29 cellular contexts compared by ENCODE assay signal in the genomic region with DNA sequence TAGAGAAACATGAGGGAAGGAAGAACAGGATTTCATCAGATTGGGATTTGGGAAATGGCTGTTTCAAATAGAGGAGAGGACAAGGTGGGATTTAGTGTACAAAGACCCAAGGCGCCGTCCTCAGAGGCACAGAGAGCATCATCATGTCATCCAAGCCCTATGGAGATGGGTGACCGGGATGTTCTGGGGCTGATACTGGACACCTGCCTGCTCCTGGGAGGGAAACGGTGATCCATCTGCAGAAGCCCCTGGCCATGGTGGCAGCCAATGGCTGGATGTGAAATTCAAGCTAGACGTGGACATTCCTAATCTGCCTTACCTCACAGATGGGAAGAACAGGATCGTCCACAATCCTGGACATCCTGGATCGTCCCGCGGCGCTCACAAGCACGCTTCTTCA. TPM values are rescaled to one million over a fixed set of nuclear protein-coding genes. Genes with fewer than 3 reads are reported as not detected.
"Had no signal": no experiment of that assay in that cellular context is flagged by ENCODE, and none has a peak within 500 bp of the region (broad histone marks: within the 10 kb centered on the region; RNA-seq: fewer than 3 reads in every experiment).

No MANE protein-coding gene starts in this region.

- ATAC-seq: effector memory CD8-positive, alpha-beta T cell; esophagus mucosa; gastrocnemius medialis; heart left ventricle; left cardiac atrium; left lung; left ventricle myocardium superior; lower lobe of right lung; mucosa of descending colon had no signal

- H3K36me3 ChIP-seq: esophagus squamous epithelium, gastrocnemius medialis, heart left ventricle, left lung, lower lobe of right lung had no signal

- H3K36me3 Mint-ChIP-seq: mesothelial cell of epicardium, naive B cell had no signal

- H3K9me3 Mint-ChIP-seq: dendritic cell treated with granulocyte-macrophage colony-stimulating factor and Interleukin-4, amounts not matched to agents 40 ng/mL and 50 ng/mL, for 4 days; effector memory CD8-positive, alpha-beta T cell; endodermal cell; mesothelial cell of epicardium had no signal

- H3K27ac Mint-ChIP-seq: dendritic cell treated with granulocyte-macrophage colony-stimulating factor and Interleukin-4, amounts not matched to agents 40 ng/mL and 50 ng/mL, for 4 days; effector memory CD8-positive, alpha-beta T cell; endodermal cell; mesothelial cell of epicardium; naive B cell had no signal

- H3K4me3 ChIP-seq: esophagus squamous epithelium, gastrocnemius medialis, heart left ventricle, left lung, lower lobe of right lung, mucosa of descending colon had no signal

- H3K4me3 Mint-ChIP-seq: dendritic cell treated with granulocyte-macrophage colony-stimulating factor and Interleukin-4, amounts not matched to agents 40 ng/mL and 50 ng/mL, for 4 days; effector memory CD8-positive, alpha-beta T cell; endodermal cell; mesothelial cell of epicardium; naive B cell had no signal

- DNase-seq: cortex of kidney; effector CD8-positive, alpha-beta T cell; effector memory CD8-positive, alpha-beta T cell; endodermal cell; erythroblast; esophagus squamous epithelium; foreskin fibroblast; foreskin melanocyte; gastrocnemius medialis; heart left ventricle; hippocampal formation; left cardiac atrium; left ventricle myocardium superior; lower lobe of right lung; mesenchymal stem cell; mucosa of descending colon; naive B cell had no signal

- H3K27ac ChIP-seq: epithelial cell of prostate, esophagus squamous epithelium, gastrocnemius medialis, heart left ventricle, left lung, lower lobe of right lung had no signal

- H3K9me3 ChIP-seq: esophagus squamous epithelium, gastrocnemius medialis, heart left ventricle, left lung, lower lobe of right lung, mucosa of descending colon had no signal

RNA-seq across cellular contexts. Expression of a gene that starts 12.7 kb away (rescaled TPM):
- total RNA-seq: dermis microvascular lymphatic vessel endothelial cell, esophagus mucosa, esophagus squamous epithelium, gastrocnemius medialis, kidney epithelial cell, left cardiac atrium, left lung, left ventricle myocardium superior, lower leg skin, lower lobe of right lung, lung microvascular endothelial cell, mesenteric fat pad, mesothelial cell of epicardium, myocyte had no signal
- polyA plus RNA-seq: heart left ventricle, keratinocyte had no signal
